Comparison of ENCODE assay signal across 12 cellular contexts in the genomic region with DNA sequence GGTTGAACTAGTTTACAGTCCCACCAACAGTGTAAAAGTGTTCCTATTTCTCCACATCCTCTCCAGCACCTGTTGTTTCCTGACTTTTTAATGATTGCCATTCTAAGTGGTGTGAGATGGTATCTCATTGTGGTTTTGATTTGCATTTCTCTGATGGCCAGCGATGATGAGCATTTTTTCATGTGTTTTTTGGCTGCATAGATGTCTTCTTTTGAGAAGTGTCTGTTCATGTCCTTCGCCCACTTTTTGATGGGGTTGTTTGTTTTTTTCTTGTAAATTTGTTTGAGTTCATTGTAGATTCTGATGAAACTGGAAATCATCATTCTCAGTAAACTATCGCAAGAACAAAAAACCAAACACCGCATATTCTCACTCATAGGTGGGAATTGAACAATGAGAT. TPM values are rescaled to one million over a fixed set of nuclear protein-coding genes. Genes with fewer than 3 reads are reported as not detected.
"Had no signal": no experiment of that assay in that cellular context is flagged by ENCODE, and none has a peak within 500 bp of the region (broad histone marks: within the 10 kb centered on the region; RNA-seq: fewer than 3 reads in every experiment).

No MANE protein-coding gene starts in this region.

RNA-seq across cellular contexts. Expression of gene TAL2, which starts 41.4 kb away (rescaled TPM):
- total RNA-seq: hepatocyte, left colon, left lobe of liver, left ventricle myocardium inferior, left ventricle myocardium superior, lower leg skin, lower lobe of right lung, lung, lung microvascular endothelial cell, mammary epithelial cell, mesenteric fat pad, mononuclear cell had no signal
